ENCODE assay signal across 10 cellular contexts in the genomic region with DNA sequence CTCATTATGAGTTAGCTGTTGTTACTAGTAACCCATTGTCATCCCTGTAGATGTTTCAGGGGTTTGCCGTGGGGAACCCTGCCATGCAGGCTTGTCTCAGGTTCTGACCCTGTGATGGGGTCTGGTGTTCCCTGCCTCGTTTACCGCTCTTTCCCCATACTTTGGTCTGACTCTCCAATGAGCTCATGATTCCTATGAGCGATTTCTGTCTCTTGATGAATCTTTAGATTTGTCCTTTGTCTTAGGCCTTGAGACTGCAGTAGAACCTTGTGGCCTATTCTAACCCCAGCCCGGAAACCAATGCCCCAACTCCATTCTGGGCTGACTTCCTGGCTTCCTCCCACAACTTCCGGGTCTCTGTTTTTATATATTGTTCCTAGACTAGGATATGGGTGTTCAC. TPM values are rescaled to one million over a fixed set of nuclear protein-coding genes. Genes with fewer than 3 reads are reported as not detected.
DNase-seq lines count a peak whose midpoint lies in the region; ATAC-seq and TF ChIP-seq lines count a peak whose summit lies in the region.
"Had no signal": no experiment of that assay in that cellular context is flagged by ENCODE, and none has a peak within 500 bp of the region (broad histone marks: within the 10 kb centered on the region; RNA-seq: fewer than 3 reads in every experiment).

No MANE protein-coding gene starts in this region.

- peak overlapping the region; percentile 64 for H3K4me3 Mint-ChIP-seq in activated naive CD8-positive, alpha-beta T cell treated with anti-CD3 and anti-CD28 coated beads, Interleukin-2, amount 10 ng/mL, durations not matched to agents 7 days and 5 days
- H3K4me3 Mint-ChIP-seq in glutamatergic neuron (ENCODE audit: unreplicated experiment): no peak overlapping the region

- peaks cover 37% of the 10 kb centered on the region for H3K36me3 Mint-ChIP-seq in activated naive CD8-positive, alpha-beta T cell treated with anti-CD3 and anti-CD28 coated beads, Interleukin-2, amount 10 ng/mL, durations not matched to agents 7 days and 5 days
- H3K36me3 Mint-ChIP-seq in glutamatergic neuron (ENCODE audit: unreplicated experiment): peaks cover 6% of the 10 kb centered on the region

- peaks cover 29% of the 10 kb centered on the region for H3K4me1 Mint-ChIP-seq in activated naive CD8-positive, alpha-beta T cell treated with anti-CD3 and anti-CD28 coated beads, Interleukin-2, amount 10 ng/mL, durations not matched to agents 7 days and 5 days
- no peaks in the 10 kb centered on the region for H3K4me1 Mint-ChIP-seq in glutamatergic neuron (ENCODE audit: low read depth, unreplicated experiment)

- POLR2A ChIA-PET in activated naive CD8-positive, alpha-beta T cell treated with anti-CD3 and anti-CD28 coated beads, Interleukin-2, amount 10 ng/mL, durations not matched to agents 7 days and 5 days (lab: Charles Lee): interaction anchor here (1.0 to 6.2 kb wide), 7 partner anchors 10 to 495 kb away, joined by 3 to 93 read pairs (median 7); a partner anchor contains a TSS

- no peaks in the 10 kb centered on the region for H3K27me3 Mint-ChIP-seq in activated naive CD8-positive, alpha-beta T cell treated with anti-CD3 and anti-CD28 coated beads, Interleukin-2, amount 10 ng/mL, durations not matched to agents 7 days and 5 days
- H3K27me3 Mint-ChIP-seq in glutamatergic neuron (ENCODE audit: unreplicated experiment): peaks cover 2% of the 10 kb centered on the region

- H3K9me3 Mint-ChIP-seq in activated naive CD8-positive, alpha-beta T cell treated with anti-CD3 and anti-CD28 coated beads, Interleukin-2, amount 10 ng/mL, durations not matched to agents 7 days and 5 days: peaks cover 21% of the 10 kb centered on the region
- peaks cover 6% of the 10 kb centered on the region for H3K9me3 Mint-ChIP-seq in glutamatergic neuron (ENCODE audit: unreplicated experiment)

- peak; percentile 94 for ATAC-seq in activated naive CD8-positive, alpha-beta T cell treated with anti-CD3 and anti-CD28 coated beads, Interleukin-2, amount 10 ng/mL, durations not matched to agents 7 days and 5 days (ENCODE audit: low read depth)
- ATAC-seq in HG03571 (IDR thresholded peaks at IDR 0.05; ENCODE audit: unreplicated experiment): no peak
- ATAC-seq in GM21737 (IDR thresholded peaks at IDR 0.05; ENCODE audit: unreplicated experiment): no peak

- peak overlapping the region; percentile 93 for H3K27ac Mint-ChIP-seq in activated naive CD8-positive, alpha-beta T cell treated with anti-CD3 and anti-CD28 coated beads, Interleukin-2, amount 10 ng/mL, durations not matched to agents 7 days and 5 days
- H3K27ac Mint-ChIP-seq in glutamatergic neuron (ENCODE audit: unreplicated experiment): no peak overlapping the region

- no peak for TF ChIP-seq CTCF in glutamatergic neuron (IDR thresholded peaks at IDR 0.05; ENCODE audit: partially characterized antibody, unreplicated experiment)

- peak in 3 of 4 experiments; percentile 5 to 12 (median 11) for DNase-seq in activated CD4-positive, CD25-positive, alpha-beta regulatory T cell (lab: John Stamatoyannopoulos, UW)
- peak; percentile 71 for DNase-seq in activated naive CD8-positive, alpha-beta T cell treated with anti-CD3 and anti-CD28 coated beads, Interleukin-2, amount 10 ng/mL, durations not matched to agents 7 days and 5 days
- DNase-seq in stimulated activated CD4-positive, alpha-beta T cell treated with anti-CD3 and anti-CD28 coated beads, Interleukin-4, amount 100 ng/mL, for 24 hours: peak; percentile 61
- DNase-seq in glutamatergic neuron: no peak
- no peak for DNase-seq in occipital lobe (lab: John Stamatoyannopoulos, UW)
- DNase-seq: DMS53, sigmoid colon had no signal

- H3K4me3 ChIP-seq in GM08714 (ENCODE audit: low read length): peak overlapping the region; percentile 14; the same call in 1 of the 2 replicates
- H3K4me3 ChIP-seq: sigmoid colon had no signal

RNA-seq across cellular contexts. Expression of a gene that starts 11.3 kb away (rescaled TPM):
- 100 to 1,000 TPM; 211 to 220 TPM for total RNA-seq in activated naive CD8-positive, alpha-beta T cell treated with anti-CD3 and anti-CD28 coated beads, Interleukin-2, amount 10 ng/mL, durations not matched to agents 7 days and 5 days
- total RNA-seq in glutamatergic neuron (ENCODE audit: unreplicated experiment) (61.1 TPM), occipital lobe (41.0 TPM)

RNA-seq across cellular contexts. Expression of a gene that starts 24.7 kb away (rescaled TPM):
- total RNA-seq in activated naive CD8-positive, alpha-beta T cell treated with anti-CD3 and anti-CD28 coated beads, Interleukin-2, amount 10 ng/mL, durations not matched to agents 7 days and 5 days: 1 to 10 TPM; 1.6 to 2.4 TPM
- total RNA-seq in glutamatergic neuron (ENCODE audit: unreplicated experiment): 6.7 TPM
- total RNA-seq in occipital lobe: 6.1 TPM

Comparison
In these comparisons a context has a peak if more than half of its experiments do, and no peak if none do; other contexts are left out.
1. DNase-seq: peak in activated CD4-positive, CD25-positive, alpha-beta regulatory T cell (3 of 4), activated naive CD8-positive, alpha-beta T cell treated with anti-CD3 and anti-CD28 coated beads, Interleukin-2, amount 10 ng/mL, durations not matched to agents 7 days and 5 days (single experiment) and stimulated activated CD4-positive, alpha-beta T cell treated with anti-CD3 and anti-CD28 coated beads, Interleukin-4, amount 100 ng/mL, for 24 hours (single experiment); none in glutamatergic neuron (single experiment) and occipital lobe (single experiment).